22 cellular contexts compared by ENCODE assay signal in the genomic region with DNA sequence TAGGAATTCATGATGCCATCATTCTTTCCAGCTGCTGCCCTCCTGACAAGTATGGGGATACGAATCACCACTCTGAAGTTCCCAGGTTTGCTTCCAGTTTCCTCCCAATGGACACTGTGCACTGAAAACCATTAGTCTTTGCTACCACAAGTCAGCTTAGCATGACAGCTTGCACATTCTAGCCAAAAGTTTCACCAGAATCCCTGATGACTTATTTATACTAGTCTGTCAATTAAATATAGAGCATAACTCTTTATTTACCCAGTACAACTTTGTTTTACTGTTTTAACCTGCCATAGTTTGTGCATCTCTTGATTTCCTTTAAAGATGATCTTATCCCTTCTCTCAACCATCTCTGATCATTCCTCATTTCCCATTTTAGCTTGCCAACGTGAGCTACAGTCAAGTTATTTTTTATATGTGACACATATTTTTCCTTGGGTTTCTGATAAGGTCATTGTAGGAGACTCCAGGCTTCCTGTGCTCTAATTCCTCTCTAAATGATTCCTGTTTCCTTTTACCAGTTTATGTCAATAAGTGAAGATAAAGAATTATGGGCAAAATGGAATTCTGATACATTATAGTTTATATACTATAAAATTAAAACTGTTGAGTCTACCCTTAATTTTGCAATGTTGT.
DNase-seq lines count a peak whose midpoint lies in the region; ATAC-seq and TF ChIP-seq lines count a peak whose summit lies in the region.
"Had no signal": no experiment of that assay in that cellular context is flagged by ENCODE, and none has a peak within 500 bp of the region (broad histone marks: within the 10 kb centered on the region; RNA-seq: fewer than 3 reads in every experiment).

No MANE protein-coding gene starts in this region.

- H3K4me3 ChIP-seq in epithelial cell of esophagus (ENCODE audit: low read length) (no peak overlapping the region), kidney epithelial cell (ENCODE audit: low read depth, low read length) (no peak overlapping the region)
- H3K4me3 ChIP-seq: ascending aorta, skin epidermis, transverse colon had no signal

- DNase-seq in Right ventricle myocardium inferior (ENCODE audit: missing footprints) (no peak), cardiac septum (ENCODE audit: low spot score) (no peak), epithelial cell of esophagus (ENCODE audit: low read depth) (peak; percentile 4), kidney epithelial cell (ENCODE audit: low read depth) (peak; percentile 34), NCI-H1105 (lab: John Stamatoyannopoulos, UW) (no peak), HFFc6 (no peak), progenitor cell of endocrine pancreas (ENCODE audit: low spot score, unreplicated experiment) (no peak)
- DNase-seq: activated naive CD4-positive, alpha-beta T cell treated with Interleukin-2 at 50 U/mL for 16 hours; activated T-cell treated with anti-CD3 and anti-CD28 coated beads, Interleukin-2, amount 50 U/mL, for 24 hours; Caco-2; foreskin melanocyte; kidney; NCI-H1417; NCI-H524; stimulated activated naive CD4-positive, alpha-beta T cell treated with Interleukin-2 at 50 U/mL for 16 hours; T1000; transverse colon had no signal

- intact Hi-C loops in Right ventricle myocardium inferior (cut with DNase I): no loop called here
- intact Hi-C loops in cardiac septum (cut with DNase I): no loop called here

- H3K36me3 ChIP-seq in kidney epithelial cell (ENCODE audit: control insufficient read depth, insufficient read depth, low read length): no peaks in the 10 kb centered on the region
- H3K36me3 ChIP-seq: ascending aorta, transverse colon had no signal

- H3K4me1 Mint-ChIP-seq in HFFc6 (ENCODE audit: low read depth) (peaks cover 45% of the 10 kb centered on the region), progenitor cell of endocrine pancreas (ENCODE audit: low read depth) (peaks cover 1% of the 10 kb centered on the region)

- H3K27ac Mint-ChIP-seq in HFFc6 (no peak overlapping the region), progenitor cell of endocrine pancreas (no peak overlapping the region)
- H3K27ac Mint-ChIP-seq: activated T-cell treated with anti-CD3 and anti-CD28 coated beads, Interleukin-2, amount 50 U/mL, for 24 hours; natural killer cell treated with Interleukin-12 subunit alpha and Interleukin-12 subunit beta and Interleukin-15 and Interleukin-18, amount 100 ng/mL, for 72 hours had no signal

- H3K4me3 Mint-ChIP-seq in HFFc6 (no peak overlapping the region), progenitor cell of endocrine pancreas (ENCODE audit: low read depth) (no peak overlapping the region)
- H3K4me3 Mint-ChIP-seq: activated T-cell treated with anti-CD3 and anti-CD28 coated beads, Interleukin-2, amount 50 U/mL, for 24 hours; natural killer cell treated with Interleukin-12 subunit alpha and Interleukin-12 subunit beta and Interleukin-15 and Interleukin-18, amount 100 ng/mL, for 72 hours had no signal

- no peaks in the 10 kb centered on the region for H3K27me3 ChIP-seq in kidney epithelial cell (ENCODE audit: control insufficient read depth, insufficient read depth, low read length)
- H3K27me3 ChIP-seq: ascending aorta, transverse colon had no signal

- TF ChIP-seq CTCF in epithelial cell of esophagus (IDR thresholded peaks at IDR 0.05; ENCODE audit: insufficient read depth, low read depth, low read length, missing control alignments) (no peak), kidney epithelial cell (IDR thresholded peaks at IDR 0.05; ENCODE audit: insufficient read depth, low read length, poor library complexity, severe bottlenecking) (no peak), HFFc6 (IDR thresholded peaks at IDR 0.05) (no peak), progenitor cell of endocrine pancreas (IDR thresholded peaks at IDR 0.05; ENCODE audit: unreplicated experiment) (no peak)

- ATAC-seq in Right ventricle myocardium inferior (peak; percentile 48), HG02763 (IDR thresholded peaks at IDR 0.05; ENCODE audit: unreplicated experiment) (no peak)
- ATAC-seq: HCT116; natural killer cell treated with Interleukin-12 subunit alpha and Interleukin-12 subunit beta and Interleukin-15 and Interleukin-18, amount 100 ng/mL, for 72 hours had no signal

- H3K9me3 Mint-ChIP-seq in HFFc6: no peaks in the 10 kb centered on the region; the same call in 1 of the 2 replicates
- H3K9me3 Mint-ChIP-seq in progenitor cell of endocrine pancreas (ENCODE audit: low read depth): no peaks in the 10 kb centered on the region

- no peaks in the 10 kb centered on the region; the same call in 1 of the 2 replicates for H3K36me3 Mint-ChIP-seq in HFFc6 (ENCODE audit: low read depth)
- no peaks in the 10 kb centered on the region for H3K36me3 Mint-ChIP-seq in progenitor cell of endocrine pancreas (ENCODE audit: insufficient read depth)
- H3K36me3 Mint-ChIP-seq: natural killer cell treated with Interleukin-12 subunit alpha and Interleukin-12 subunit beta and Interleukin-15 and Interleukin-18, amount 100 ng/mL, for 72 hours had no signal

- peaks cover 3% of the 10 kb centered on the region; the same call in 1 of the 2 replicates for H3K27me3 Mint-ChIP-seq in HFFc6 (ENCODE audit: insufficient read depth)
- no peaks in the 10 kb centered on the region for H3K27me3 Mint-ChIP-seq in progenitor cell of endocrine pancreas
- H3K27me3 Mint-ChIP-seq: activated T-cell treated with anti-CD3 and anti-CD28 coated beads, Interleukin-2, amount 50 U/mL, for 24 hours; natural killer cell treated with Interleukin-12 subunit alpha and Interleukin-12 subunit beta and Interleukin-15 and Interleukin-18, amount 100 ng/mL, for 72 hours had no signal

Comparison
In these comparisons a context has a peak if more than half of its experiments do, and no peak if none do; other contexts are left out.
1. DNase-seq: peak in epithelial cell of esophagus (single experiment) and kidney epithelial cell (single experiment); none in Right ventricle myocardium inferior (single experiment), cardiac septum (single experiment), NCI-H1105 (single experiment), HFFc6 (single experiment) and progenitor cell of endocrine pancreas (single experiment).